ENCODE assay signal across 8 cellular contexts in genomic region chr17:20266806-20267458, GRCh38.
DNase-seq lines count a peak whose midpoint lies in the region; ATAC-seq and TF ChIP-seq lines count a peak whose summit lies in the region.

No MANE protein-coding gene starts in this region.

- H3K4me1 ChIP-seq in adipocyte (ENCODE audit: control insufficient read depth, insufficient read depth, low read length) (peaks cover 26% of the 10 kb centered on the region), left lung (no peaks in the 10 kb centered on the region)

- peaks cover 31% of the 10 kb centered on the region for H3K4me1 Mint-ChIP-seq in nephron progenitor cell
- H3K4me1 Mint-ChIP-seq in activated CD4-positive, alpha-beta T cell treated with anti-CD3 and anti-CD28 coated beads, Interleukin-2, amount 10 ng/mL, durations not matched to agents 24 days and 14 days, result peaks cover 38% of the 10 kb centered on the region

- H3K4me3 Mint-ChIP-seq in nephron progenitor cell, result no peak overlapping the region
- no peak overlapping the region for H3K4me3 Mint-ChIP-seq in activated CD4-positive, alpha-beta T cell treated with anti-CD3 and anti-CD28 coated beads, Interleukin-2, amount 10 ng/mL, durations not matched to agents 24 days and 14 days

- H3K4me3 ChIP-seq in adipocyte (ENCODE audit: low read length) (no peak overlapping the region), left lung (no peak overlapping the region)

- no peak overlapping the region for H3K27ac Mint-ChIP-seq in nephron progenitor cell
- no peak overlapping the region for H3K27ac Mint-ChIP-seq in activated CD4-positive, alpha-beta T cell treated with anti-CD3 and anti-CD28 coated beads, Interleukin-2, amount 10 ng/mL, durations not matched to agents 24 days and 14 days

- peak; percentile 44 for ATAC-seq in left lung
- ATAC-seq in HG03439 (IDR thresholded peaks at IDR 0.05; ENCODE audit: unreplicated experiment), result no peak

- no peaks in the 10 kb centered on the region for H3K27me3 Mint-ChIP-seq in nephron progenitor cell (ENCODE audit: low read depth, poor library complexity)
- no peaks in the 10 kb centered on the region for H3K27me3 Mint-ChIP-seq in activated CD4-positive, alpha-beta T cell treated with anti-CD3 and anti-CD28 coated beads, Interleukin-2, amount 10 ng/mL, durations not matched to agents 24 days and 14 days

- H3K9me3 Mint-ChIP-seq in nephron progenitor cell, result no peaks in the 10 kb centered on the region
- H3K9me3 Mint-ChIP-seq in activated CD4-positive, alpha-beta T cell treated with anti-CD3 and anti-CD28 coated beads, Interleukin-2, amount 10 ng/mL, durations not matched to agents 24 days and 14 days, result no peaks in the 10 kb centered on the region

- peaks cover 13% of the 10 kb centered on the region for H3K36me3 Mint-ChIP-seq in nephron progenitor cell (ENCODE audit: low read depth)
- H3K36me3 Mint-ChIP-seq in activated CD4-positive, alpha-beta T cell treated with anti-CD3 and anti-CD28 coated beads, Interleukin-2, amount 10 ng/mL, durations not matched to agents 24 days and 14 days (ENCODE audit: low read depth), result peaks cover 2% of the 10 kb centered on the region

- H3K27me3 ChIP-seq in adipocyte (replicated peaks; ENCODE audit: control insufficient read depth, insufficient read depth, low read length) (no peaks in the 10 kb centered on the region), left lung (no peaks in the 10 kb centered on the region)

- no peak overlapping the region for H3K9ac ChIP-seq in adipocyte (ENCODE audit: low read length)

- intact Hi-C loops in left lung (cut with DNase I), result no loop called here
- intact Hi-C loops in activated CD4-positive, alpha-beta T cell treated with anti-CD3 and anti-CD28 coated beads, Interleukin-2, amount 10 ng/mL, durations not matched to agents 24 days and 14 days (cut with micrococcal nuclease), result no loop called here

- TF ChIP-seq CTCF in left lung (IDR thresholded peaks at IDR 0.05) (no peak), nephron progenitor cell (IDR thresholded peaks at IDR 0.05) (no peak)

- peak; percentile 31 for DNase-seq in DMS79 (lab: John Stamatoyannopoulos, UW)
- DNase-seq in LoVo (ENCODE audit: low spot score), result peak; percentile 12
- peak; percentile 55 for DNase-seq in adipocyte (ENCODE audit: low read depth)
- no peak for DNase-seq in left lung
- DNase-seq in nephron progenitor cell, result no peak
- no peak for DNase-seq in activated CD4-positive, alpha-beta T cell treated with anti-CD3 and anti-CD28 coated beads, Interleukin-2, amount 10 ng/mL, durations not matched to agents 24 days and 14 days
- no peak for DNase-seq in DMS53 (lab: John Stamatoyannopoulos, UW)

- H3K9me3 ChIP-seq in adipocyte (ENCODE audit: control insufficient read depth, low read length) (no peaks in the 10 kb centered on the region), left lung (no peaks in the 10 kb centered on the region)

- H3K27ac ChIP-seq in left lung, result no peak overlapping the region

- H3K36me3 ChIP-seq in adipocyte (ENCODE audit: control insufficient read depth, insufficient read depth, low read length, severe bottlenecking) (peaks cover 4% of the 10 kb centered on the region), left lung (peaks cover 0 to 6% of the 10 kb centered on the region in 2 donors)

Comparison
In these comparisons a context has a peak if more than half of its experiments do, and no peak if none do; other contexts are left out.
1. DNase-seq: peak in DMS79 (single experiment), LoVo (single experiment) and adipocyte (single experiment); none in left lung (0 of 2), nephron progenitor cell (single experiment), activated CD4-positive, alpha-beta T cell treated with anti-CD3 and anti-CD28 coated beads, Interleukin-2, amount 10 ng/mL, durations not matched to agents 24 days and 14 days (single experiment) and DMS53 (single experiment).